18 cellular contexts compared by ENCODE assay signal in the genomic region with DNA sequence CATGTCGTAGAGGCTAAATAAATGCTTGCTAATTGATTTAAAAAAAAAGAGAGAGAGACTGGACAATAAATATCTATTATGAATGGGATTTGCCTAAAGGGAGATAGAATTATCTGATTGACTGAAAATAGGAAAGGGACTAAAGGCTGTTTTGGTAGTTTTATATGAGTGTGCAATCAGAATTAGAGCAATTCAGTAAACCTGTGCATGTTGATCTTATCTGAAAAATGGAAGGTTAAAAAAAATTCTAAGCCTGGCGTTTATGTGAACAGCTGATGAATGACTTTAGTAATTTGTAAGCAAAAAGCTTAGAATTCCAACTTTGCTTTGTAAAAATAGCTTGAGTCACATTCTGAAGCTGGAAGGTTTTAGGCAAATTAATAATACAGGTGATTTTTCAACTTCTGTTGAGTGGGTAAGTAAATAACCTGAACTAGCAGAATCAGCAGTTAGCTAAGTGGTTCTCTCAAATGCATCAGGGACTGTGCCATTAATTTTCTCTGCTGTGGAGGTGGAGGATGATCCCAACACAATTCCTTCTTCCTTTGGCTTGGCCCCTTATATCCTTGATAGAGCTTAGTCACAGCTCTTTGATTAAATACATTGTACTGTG.
DNase-seq lines count a peak whose midpoint lies in the region; ATAC-seq, FAIRE-seq and TF ChIP-seq lines count a peak whose summit lies in the region.
"Had no signal": no experiment of that assay in that cellular context is flagged by ENCODE, and none has a peak within 500 bp of the region (broad histone marks: within the 10 kb centered on the region; RNA-seq: fewer than 3 reads in every experiment).

No MANE protein-coding gene starts in this region.

- no peak overlapping the region for H4K8ac ChIP-seq in trophoblast cell (ENCODE audit: low read depth, low read length)

- H2BK12ac ChIP-seq in trophoblast cell (ENCODE audit: low read length) = no peak overlapping the region

- DNase-seq in NCI-H510A treated with DMSO at 0.1 percent for 48 hours (lab: John Stamatoyannopoulos, UW) (peak; percentile 13), NCI-H510A (lab: John Stamatoyannopoulos, UW) (no peak), NCI-H82 treated with DMSO at 0.1 percent for 48 hours (lab: John Stamatoyannopoulos, UW; ENCODE audit: unreplicated experiment) (peak; percentile 5), astrocyte (ENCODE audit: low read depth) (peak; percentile 71), trophoblast cell (peak; percentile 5 to 85), T-cell (no peak)
- DNase-seq: CD8-positive, alpha-beta T cell; DMS53; H7 had no signal

- H3K79me1 ChIP-seq in trophoblast cell (ENCODE audit: low read length) = peaks cover 11% of the 10 kb centered on the region

- CTCF ChIA-PET in T-cell (lab: Charles Lee) = no interaction called here

- peaks cover 2% of the 10 kb centered on the region for H3K36me3 Mint-ChIP-seq in astrocyte (ENCODE audit: low read depth, unreplicated experiment)
- H3K36me3 Mint-ChIP-seq in T-cell = no peaks in the 10 kb centered on the region
- H3K36me3 Mint-ChIP-seq: CD8-positive, alpha-beta T cell had no signal

- H3K9me3 Mint-ChIP-seq in astrocyte (ENCODE audit: unreplicated experiment) (peaks cover 4% of the 10 kb centered on the region), T-cell (no peaks in the 10 kb centered on the region)
- H3K9me3 Mint-ChIP-seq: CD8-positive, alpha-beta T cell; GM23338 had no signal

- H2AK5ac ChIP-seq in trophoblast cell (ENCODE audit: low read length) = no peak overlapping the region

- H3K4me1 Mint-ChIP-seq in astrocyte (ENCODE audit: low read depth, unreplicated experiment) (peaks cover 4% of the 10 kb centered on the region), T-cell (peaks cover 0 to 3% (median 0%) of the 10 kb centered on the region in 3 donors)
- H3K4me1 Mint-ChIP-seq: B cell, GM23338 had no signal

- no peaks in the 10 kb centered on the region for H4K20me1 ChIP-seq in astrocyte (ENCODE audit: insufficient read depth, low read length)

- H3K4me3 ChIP-seq in astrocyte (ENCODE audit: insufficient read depth, low read depth, low read length) (no peak overlapping the region), trophoblast cell (ENCODE audit: low read depth, low read length) (no peak overlapping the region)
- H3K4me3 ChIP-seq: GM12878, GM23338 had no signal

- no peak overlapping the region for H4K91ac ChIP-seq in trophoblast cell (ENCODE audit: low read depth, low read length)

- H3K36me3 ChIP-seq in astrocyte (ENCODE audit: insufficient read depth, low read length) (no peaks in the 10 kb centered on the region), trophoblast cell (ENCODE audit: control insufficient read depth in 1 of 2, insufficient read depth in 2 of 2, low read length in 2 of 2) (no peaks in the 10 kb centered on the region)

- H3K23ac ChIP-seq in trophoblast cell (ENCODE audit: low read length) = no peak overlapping the region

- H3K4ac ChIP-seq in trophoblast cell (ENCODE audit: low read depth, low read length) = no peak overlapping the region

- no peak overlapping the region for H3K4me2 ChIP-seq in astrocyte (ENCODE audit: low read length)
- no peak overlapping the region for H3K4me2 ChIP-seq in trophoblast cell (ENCODE audit: low read length)
- H3K4me2 ChIP-seq: GM23338 had no signal

- H3K27me3 ChIP-seq in astrocyte (ENCODE audit: insufficient read depth, low read length) (no peaks in the 10 kb centered on the region), trophoblast cell (ENCODE audit: insufficient read depth, low read length) (no peaks in the 10 kb centered on the region)

- H3K4me3 Mint-ChIP-seq in astrocyte (ENCODE audit: unreplicated experiment) (no peak overlapping the region), T-cell (no peak overlapping the region)
- H3K4me3 Mint-ChIP-seq: B cell; CD8-positive, alpha-beta T cell; GM23338 had no signal

- H3K27me3 Mint-ChIP-seq in astrocyte (ENCODE audit: low read depth, unreplicated experiment) (peaks cover 2% of the 10 kb centered on the region), T-cell (peaks cover 0 to 9% of the 10 kb centered on the region in 2 donors)
- H3K27me3 Mint-ChIP-seq: B cell had no signal

- no peak overlapping the region for H3K9ac ChIP-seq in astrocyte (ENCODE audit: low read length)
- H3K9ac ChIP-seq in trophoblast cell (ENCODE audit: low read length) = no peak overlapping the region

- no peak for ATAC-seq in HG02571 (IDR thresholded peaks at IDR 0.05; ENCODE audit: unreplicated experiment)
- ATAC-seq in HG02884 (IDR thresholded peaks at IDR 0.05; ENCODE audit: unreplicated experiment) = no peak
- ATAC-seq in T-cell (replicated peaks in 1 of 4) = no peak
- ATAC-seq: CD8-positive, alpha-beta T cell; GM12878; GM23338 had no signal

- H3K4me1 ChIP-seq in astrocyte (ENCODE audit: insufficient read depth, low read length) = peaks cover 15% of the 10 kb centered on the region
- peaks cover 10 to 13% of the 10 kb centered on the region in 2 experiments for H3K4me1 ChIP-seq in trophoblast cell (ENCODE audit: control insufficient read depth in 1 of 2, insufficient read depth in 2 of 2, low read length in 2 of 2)

- TF ChIP-seq CTCF in astrocyte (IDR thresholded peaks at IDR 0.05; ENCODE audit: insufficient read depth, low read depth, low read length) = no peak

- H2BK120ac ChIP-seq in trophoblast cell (ENCODE audit: insufficient read depth, low read length, poor library complexity) = no peak overlapping the region

- H2BK5ac ChIP-seq in trophoblast cell (ENCODE audit: low read depth, low read length, poor library complexity) = no peak overlapping the region

- H3K27ac Mint-ChIP-seq in astrocyte (ENCODE audit: unreplicated experiment) = no peak overlapping the region
- no peak overlapping the region for H3K27ac Mint-ChIP-seq in T-cell
- H3K27ac Mint-ChIP-seq: B cell; CD8-positive, alpha-beta T cell; GM23338 had no signal

- H3K14ac ChIP-seq in trophoblast cell (ENCODE audit: low read length) = no peak overlapping the region

- WGBS in trophoblast cell (ENCODE audit: extremely low coverage, insufficient coverage, insufficient read length) = no CpG with 5 or more reads among the region's 2 CpGs

- POLR2A ChIA-PET in T-cell (lab: Charles Lee) = no interaction called here

- no peak overlapping the region for H4K12ac ChIP-seq in trophoblast cell (ENCODE audit: low read depth, low read length)

- H3K18ac ChIP-seq in trophoblast cell (ENCODE audit: low read length) = no peak overlapping the region

- no peak for FAIRE-seq in astrocyte (lab: Jason Lieb, UNC)
- FAIRE-seq: A204.1, GM12878, GM18507 had no signal

- H3K27ac ChIP-seq in astrocyte (ENCODE audit: low read depth, low read length) = no peak overlapping the region
- no peak overlapping the region for H3K27ac ChIP-seq in trophoblast cell (ENCODE audit: low read depth, low read length)
- H3K27ac ChIP-seq: C4-2B, HL-60 had no signal

- H3K9me3 ChIP-seq in astrocyte (ENCODE audit: insufficient read depth, low read depth, low read length) (no peaks in the 10 kb centered on the region), trophoblast cell (ENCODE audit: insufficient read depth, low read depth, low read length) (no peaks in the 10 kb centered on the region)

- no peaks in the 10 kb centered on the region for H3K79me2 ChIP-seq in astrocyte (ENCODE audit: insufficient read depth, low read length)
- H3K79me2 ChIP-seq in trophoblast cell (ENCODE audit: control insufficient read depth, insufficient read depth, low read length, poor library complexity) = peaks cover 2% of the 10 kb centered on the region

- no peak overlapping the region for H2AFZ ChIP-seq in astrocyte (ENCODE audit: low read depth, low read length)
- H2AFZ ChIP-seq in trophoblast cell (ENCODE audit: insufficient read depth, low read length, poor library complexity) = no peak overlapping the region
- H2AFZ ChIP-seq: GM23338 had no signal

Comparison
In these comparisons a context has a peak if more than half of its experiments do, and no peak if none do; other contexts are left out.
1. DNase-seq: peak in NCI-H510A treated with DMSO at 0.1 percent for 48 hours (single experiment), NCI-H82 treated with DMSO at 0.1 percent for 48 hours (single experiment), astrocyte (single experiment) and trophoblast cell (2 of 2); none in NCI-H510A (single experiment) and T-cell (0 of 34).